Comparison of ENCODE assay signal across 19 cellular contexts in the genomic region with DNA sequence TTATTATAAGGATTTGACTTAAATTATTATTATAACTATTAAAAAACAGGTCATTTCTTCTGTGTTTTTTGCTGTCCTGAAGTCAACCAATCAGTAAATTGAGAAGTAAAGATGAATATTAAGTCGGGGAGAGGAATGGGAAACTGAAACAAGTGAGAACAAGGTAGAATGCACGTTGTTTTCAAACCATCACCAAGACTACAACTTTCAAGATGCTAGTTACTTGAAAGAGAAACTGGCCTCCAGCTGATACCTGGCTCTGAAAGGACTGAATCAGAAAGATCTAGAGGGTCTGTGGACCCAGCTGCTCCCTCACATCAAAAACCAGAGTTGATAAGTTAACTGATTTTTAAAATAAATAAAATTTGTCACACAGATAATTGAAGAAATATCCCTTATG.
"Had no signal": no experiment of that assay in that cellular context is flagged by ENCODE, and none has a peak within 500 bp of the region (broad histone marks: within the 10 kb centered on the region; RNA-seq: fewer than 3 reads in every experiment).

No MANE protein-coding gene starts in this region.

- H3K9me3 ChIP-seq: left ventricle myocardium inferior, mucosa of descending colon, pancreas, sigmoid colon had no signal

- H3K27ac ChIP-seq: brain microvascular endothelial cell, left ventricle myocardium inferior, pancreas, sigmoid colon, spleen, suprapubic skin had no signal

- H3K36me3 ChIP-seq: brain microvascular endothelial cell, left ventricle myocardium inferior, pancreas, sigmoid colon, spleen, suprapubic skin had no signal

- H3K4me1 ChIP-seq: left ventricle myocardium inferior, pancreas, sigmoid colon, spleen, suprapubic skin had no signal

- H3K27me3 ChIP-seq: brain microvascular endothelial cell, pancreas, sigmoid colon, spleen, suprapubic skin had no signal

- H3K4me3 ChIP-seq: left ventricle myocardium inferior, mucosa of descending colon, pancreas, sigmoid colon, spleen, suprapubic skin had no signal

- DNase-seq: activated CD4-positive, CD25-positive, alpha-beta regulatory T cell treated with anti-CD3 and anti-CD28 coated beads, Interleukin-2, amount 50 U/mL, for 72 hours; activated naive CD4-positive, alpha-beta T cell; activated naive CD8-positive, alpha-beta T cell treated with anti-CD3 and anti-CD28 coated beads, Interleukin-2, amount 10 ng/mL, durations not matched to agents 7 days and 5 days; brain microvascular endothelial cell; cortex of kidney; effector CD8-positive, alpha-beta T cell; foreskin fibroblast; glutamatergic neuron; hypothalamus; kidney; left ventricle myocardium inferior; mucosa of descending colon; naive thymus-derived CD4-positive, alpha-beta T cell; pancreas; sigmoid colon; spleen; trophoblast cell had no signal

- ATAC-seq: mucosa of descending colon; naive thymus-derived CD4-positive, alpha-beta T cell; pancreas had no signal

- FAIRE-seq: endothelial cell of umbilical vein, kidney, pancreas had no signal
